8 cellular contexts compared by ENCODE assay signal in the genomic region with DNA sequence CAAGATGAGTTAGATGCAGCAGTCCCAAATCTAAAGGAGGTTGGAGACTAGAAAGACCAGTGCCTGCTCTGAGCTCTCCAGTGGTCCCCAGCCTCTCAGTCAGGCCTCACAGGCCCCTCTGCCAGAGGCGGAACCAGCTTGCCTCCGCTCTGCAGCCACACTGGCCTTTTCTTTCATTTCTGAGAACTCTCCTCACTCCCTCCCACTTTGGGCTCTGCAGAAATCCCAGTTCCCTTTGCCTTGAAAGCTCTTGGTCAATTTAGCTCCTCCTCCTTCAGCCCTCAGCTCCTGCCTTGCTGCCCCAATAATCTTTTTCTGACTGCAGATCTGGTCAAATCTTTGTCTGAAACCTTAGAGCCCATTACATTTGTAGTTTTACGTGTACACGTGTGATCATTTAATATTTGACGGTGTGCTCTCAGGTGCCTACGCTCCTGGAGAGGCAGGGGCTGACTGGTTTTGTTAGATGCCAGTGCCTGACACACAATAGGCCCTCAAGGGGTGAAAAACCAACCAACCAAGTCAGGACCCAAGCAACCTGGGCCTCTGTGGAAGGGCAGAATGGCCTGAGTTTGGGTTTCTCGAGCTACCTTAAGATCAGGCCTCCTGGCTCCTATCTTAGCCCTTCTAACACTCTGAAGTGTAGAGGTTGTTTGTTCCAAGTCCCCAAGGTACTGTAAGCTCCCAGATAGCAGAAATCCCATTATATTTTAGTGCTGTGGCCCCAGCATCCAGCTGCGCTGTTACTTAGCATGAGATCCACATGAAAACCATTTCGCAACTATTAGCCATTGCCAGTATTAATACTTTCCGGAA. TPM values are rescaled to one million over a fixed set of nuclear protein-coding genes. Genes with fewer than 3 reads are reported as not detected.
DNase-seq lines count a peak whose midpoint lies in the region; ATAC-seq and TF ChIP-seq lines count a peak whose summit lies in the region.

No MANE protein-coding gene starts in this region.

- peak overlapping the region; percentile 86 to 95 (median 91) for H3K27ac Mint-ChIP-seq in CD14-positive monocyte
- peak overlapping the region in 2 of 6 donors; percentile 66 to 67 for H3K27ac Mint-ChIP-seq in immature natural killer cell

- no peaks in the 10 kb centered on the region for H3K27me3 Mint-ChIP-seq in CD14-positive monocyte (ENCODE audit: low read depth in 3 of 3)
- H3K27me3 Mint-ChIP-seq in immature natural killer cell (ENCODE audit: low read depth in 3 of 3): peaks cover 5 to 9% (median 8%) of the 10 kb centered on the region in 3 donors

- H3K4me1 ChIP-seq in KMS-11 (ENCODE audit: low read depth, poor library complexity, severe bottlenecking): peaks cover 18% of the 10 kb centered on the region
- H3K4me1 ChIP-seq in body of pancreas: peaks cover 35% of the 10 kb centered on the region
- H3K4me1 ChIP-seq in smooth muscle cell (ENCODE audit: low read depth): peaks cover 40% of the 10 kb centered on the region

- H4K20me1 ChIP-seq in KMS-11 (ENCODE audit: insufficient read depth) (peaks cover 10% of the 10 kb centered on the region; the same call in 1 of the 2 replicates), smooth muscle cell (ENCODE audit: low read depth) (peaks cover 32% of the 10 kb centered on the region)

- no peak overlapping the region for H3K27ac ChIP-seq in KMS-11
- peak overlapping the region in 3 of 4 donors; percentile 19 to 96 (median 95) for H3K27ac ChIP-seq in body of pancreas
- peak overlapping the region; percentile 96 for H3K27ac ChIP-seq in smooth muscle cell (ENCODE audit: low read depth)

- H3K36me3 ChIP-seq in KMS-11 (ENCODE audit: insufficient read depth) (no peaks in the 10 kb centered on the region), body of pancreas (replicated peaks in 1 of 2; ENCODE audit: insufficient read depth in 1 of 2, low read depth in 2 of 2) (no peaks in the 10 kb centered on the region), smooth muscle cell (ENCODE audit: low read depth) (no peaks in the 10 kb centered on the region)

- H3K4me3 Mint-ChIP-seq in CD14-positive monocyte (peak overlapping the region; percentile 81 to 96), immature natural killer cell (peak overlapping the region; percentile 77 to 91 (median 89))

- H3K9me3 ChIP-seq in body of pancreas (no peaks in the 10 kb centered on the region), smooth muscle cell (replicated peaks; ENCODE audit: low read depth) (no peaks in the 10 kb centered on the region)

- no peak overlapping the region for H3K4me2 ChIP-seq in KMS-11
- peak overlapping the region; percentile 93 for H3K4me2 ChIP-seq in smooth muscle cell

- H3K36me3 Mint-ChIP-seq in CD14-positive monocyte (peaks cover 0 to 4% of the 10 kb centered on the region in 2 donors), immature natural killer cell (no peaks in the 10 kb centered on the region)

- 80 to 88% methylated on average over 9 to 10 of the region's 10 CpGs for WGBS in body of pancreas, 2 donors
- WGBS in smooth muscle cell (ENCODE audit: low lambda C conversion rate): 25% methylated on average over 10 of the region's 10 CpGs

- peak in 1 of 3 donors; percentile 22 for TF ChIP-seq POLR2A in body of pancreas (IDR thresholded peaks at IDR 0.05)

- peak overlapping the region; percentile 84 for H2AFZ ChIP-seq in KMS-11 (ENCODE audit: low read depth)
- H2AFZ ChIP-seq in smooth muscle cell (ENCODE audit: low read depth): peak overlapping the region; percentile 37

- no peak overlapping the region for H3K9ac ChIP-seq in KMS-11
- peak overlapping the region; percentile 49 for H3K9ac ChIP-seq in smooth muscle cell (ENCODE audit: low read depth)

- no peak for TF ChIP-seq CTCF in CD14-positive monocyte (IDR thresholded peaks at IDR 0.05)
- no peak for TF ChIP-seq CTCF in KMS-11 (conservative IDR thresholded peaks at IDR 0.05; ENCODE audit: low read depth, low read length)
- TF ChIP-seq CTCF in body of pancreas (IDR thresholded peaks at IDR 0.05): no peak
- TF ChIP-seq CTCF in smooth muscle cell (IDR thresholded peaks at IDR 0.05; ENCODE audit: borderline replicate concordance, insufficient read depth, poor library complexity, severe bottlenecking): no peak

- H3K79me2 ChIP-seq in KMS-11 (ENCODE audit: insufficient read depth, low read depth): peaks cover 34% of the 10 kb centered on the region
- peaks cover 39% of the 10 kb centered on the region for H3K79me2 ChIP-seq in smooth muscle cell (ENCODE audit: low read depth)

- intact Hi-C loops in CD14-positive monocyte (cut with micrococcal nuclease) (loop anchor here in 1 of 2 donors (5.0 kb wide), 1 partner anchor 389 kb away; no protein-coding TSS in a partner anchor), body of pancreas (cut with DNase I) (no loop called here)

- H3K4me1 Mint-ChIP-seq in CD14-positive monocyte (peaks cover 60% of the 10 kb centered on the region), immature natural killer cell (peaks cover 36 to 39% of the 10 kb centered on the region in 2 donors)

- H3K9me3 Mint-ChIP-seq in CD14-positive monocyte (no peaks in the 10 kb centered on the region), immature natural killer cell (no peaks in the 10 kb centered on the region)

- H3K27me3 ChIP-seq in KMS-11 (ENCODE audit: insufficient read depth, low read depth): no peaks in the 10 kb centered on the region
- no peaks in the 10 kb centered on the region for H3K27me3 ChIP-seq in body of pancreas
- no peaks in the 10 kb centered on the region for H3K27me3 ChIP-seq in smooth muscle cell (ENCODE audit: low read depth)

- H3K4me3 ChIP-seq in KMS-11 (IDR thresholded peaks at IDR 0.05; ENCODE audit: insufficient read depth, low read depth, low read length): no peak overlapping the region
- no peak overlapping the region for H3K4me3 ChIP-seq in body of pancreas
- H3K4me3 ChIP-seq in smooth muscle cell: peak overlapping the region; percentile 93

- DNase-seq in CD14-positive monocyte (ENCODE audit: low spot score): no peak
- DNase-seq in body of pancreas: peak in 2 of 4 donors; percentile 19 to 36
- no peak for DNase-seq in immature natural killer cell
- DNase-seq in smooth muscle cell (lab: John Stamatoyannopoulos, UW; ENCODE audit: unreplicated experiment): no peak
- DNase-seq in RPMI8226: no peak
- no peak for DNase-seq in T-helper 9 cell
- DNase-seq in activated CD4-positive, CD25-positive, alpha-beta regulatory T cell treated with anti-CD3 and anti-CD28 coated beads, Interleukin-2, amount 50 U/mL, for 72 hours: no peak

- peaks cover 11% of the 10 kb centered on the region for H3F3A ChIP-seq in smooth muscle cell (ENCODE audit: low read depth)

- ATAC-seq in body of pancreas: no peak

RNA-seq across cellular contexts. Expression of gene NUDT4, which starts 1.1 kb away (rescaled TPM):
- polyA plus RNA-seq in CD14-positive monocyte (10 to 100 TPM; 35.6 to 43.8 TPM), immature natural killer cell (10 to 100 TPM; 29.7 to 34.1 (median 30.6) TPM), smooth muscle cell (49.4 and 53.9 TPM in 2 replicates)
- total RNA-seq in body of pancreas (10 to 100 TPM; 59.7 to 66.9 TPM), smooth muscle cell (83.2 and 91.2 TPM in 2 replicates)
